11 cellular contexts compared by ENCODE assay signal in the genomic region with DNA sequence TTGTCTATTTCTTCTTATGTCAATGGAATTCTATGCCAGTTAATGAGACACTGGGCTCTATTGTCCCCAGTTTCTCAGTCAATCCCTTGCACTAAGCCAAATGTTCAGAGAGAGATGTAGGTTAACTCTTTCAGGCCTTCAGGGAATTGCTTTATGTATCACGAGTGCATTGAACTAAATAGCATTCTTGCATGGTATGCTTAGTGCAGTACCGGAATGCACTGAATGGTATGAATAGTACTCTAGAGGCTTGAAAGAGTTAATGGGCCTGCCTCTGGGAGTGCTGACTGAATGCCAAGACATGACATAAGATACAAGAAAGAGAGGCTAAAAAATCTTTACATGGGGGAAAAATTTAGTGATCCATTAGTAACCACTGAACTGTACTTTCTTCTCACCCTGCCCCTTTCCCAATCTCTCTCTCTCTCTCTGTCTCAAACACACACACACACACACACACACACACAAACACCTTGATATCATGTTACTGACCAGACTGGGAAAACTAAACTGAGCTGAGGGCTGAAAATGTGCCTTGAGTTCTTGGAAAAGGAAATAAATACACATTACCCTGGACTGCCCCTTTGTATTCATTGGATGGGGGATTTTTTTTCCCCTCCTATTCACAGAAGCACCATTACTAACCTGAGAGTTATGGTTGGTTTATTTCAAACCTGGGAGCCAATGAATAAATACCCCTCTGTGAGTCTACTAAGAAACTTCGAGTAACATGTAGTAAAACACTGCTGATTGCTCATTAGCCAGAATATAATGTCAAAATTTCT.
A peak's percentile ranks its signal among the peaks of the same experiment; 100 is the strongest.
DNase-seq lines count a peak whose midpoint lies in the region; ATAC-seq and FAIRE-seq lines count a peak whose summit lies in the region.
"Had no signal": no experiment of that assay in that cellular context is flagged by ENCODE, and none has a peak within 500 bp of the region (broad histone marks: within the 10 kb centered on the region; RNA-seq: fewer than 3 reads in every experiment).

No MANE protein-coding gene starts in this region.

- H3K4me1 ChIP-seq in adipocyte (ENCODE audit: control insufficient read depth, insufficient read depth, low read length) = peaks cover 16% of the 10 kb centered on the region

- H3K36me3 ChIP-seq in adipocyte (ENCODE audit: control insufficient read depth, insufficient read depth, low read length, severe bottlenecking) = no peaks in the 10 kb centered on the region

- ATAC-seq in HG03354 (IDR thresholded peaks at IDR 0.05; ENCODE audit: poor library complexity, severe bottlenecking, unreplicated experiment) (no peak), GM21515 (IDR thresholded peaks at IDR 0.05; ENCODE audit: unreplicated experiment) (no peak)

- H3K4me3 ChIP-seq in adipocyte (ENCODE audit: low read length) = no peak overlapping the region

- no peaks in the 10 kb centered on the region for H3K27me3 ChIP-seq in adipocyte (replicated peaks; ENCODE audit: control insufficient read depth, insufficient read depth, low read length)

- H3K9me3 ChIP-seq in adipocyte (ENCODE audit: control insufficient read depth, low read length) = no peaks in the 10 kb centered on the region

- FAIRE-seq in urothelium cell line (lab: Jason Lieb, UNC) = no peak
- FAIRE-seq: H1 had no signal

- H3K9ac ChIP-seq in adipocyte (ENCODE audit: low read length) = no peak overlapping the region

- peak; percentile 51 for DNase-seq in NCI-H2171 treated with DMSO at 0.1 percent for 48 hours (lab: John Stamatoyannopoulos, UW)
- DNase-seq in NCI-H2171 (lab: John Stamatoyannopoulos, UW) = no peak
- peak; percentile 21 for DNase-seq in adipocyte (ENCODE audit: low read depth)
- peak; percentile 45 for DNase-seq in inferior parietal cortex (ENCODE audit: extremely low spot score)
- peak; percentile 14 for DNase-seq in urothelium cell line (ENCODE audit: low spot score)
- DNase-seq in activated CD4-positive, alpha-beta T cell treated with anti-CD3 and anti-CD28 coated beads, Interleukin-2, amount 50 U/mL, for 48 hours = no peak
- DNase-seq: activated naive CD4-positive, alpha-beta T cell treated with anti-CD3 and anti-CD28 coated beads, Interleukin-2, amount 50 U/mL, for 16 hours; DMS79 treated with DMSO at 0.1 percent for 48 hours had no signal

Comparison
In these comparisons a context has a peak if more than half of its experiments do, and no peak if none do; other contexts are left out.
1. DNase-seq: peak in NCI-H2171 treated with DMSO at 0.1 percent for 48 hours (single experiment), adipocyte (single experiment), inferior parietal cortex (single experiment) and urothelium cell line (single experiment); none in NCI-H2171 (single experiment) and activated CD4-positive, alpha-beta T cell treated with anti-CD3 and anti-CD28 coated beads, Interleukin-2, amount 50 U/mL, for 48 hours (0 of 2).